In the genomic region with DNA sequence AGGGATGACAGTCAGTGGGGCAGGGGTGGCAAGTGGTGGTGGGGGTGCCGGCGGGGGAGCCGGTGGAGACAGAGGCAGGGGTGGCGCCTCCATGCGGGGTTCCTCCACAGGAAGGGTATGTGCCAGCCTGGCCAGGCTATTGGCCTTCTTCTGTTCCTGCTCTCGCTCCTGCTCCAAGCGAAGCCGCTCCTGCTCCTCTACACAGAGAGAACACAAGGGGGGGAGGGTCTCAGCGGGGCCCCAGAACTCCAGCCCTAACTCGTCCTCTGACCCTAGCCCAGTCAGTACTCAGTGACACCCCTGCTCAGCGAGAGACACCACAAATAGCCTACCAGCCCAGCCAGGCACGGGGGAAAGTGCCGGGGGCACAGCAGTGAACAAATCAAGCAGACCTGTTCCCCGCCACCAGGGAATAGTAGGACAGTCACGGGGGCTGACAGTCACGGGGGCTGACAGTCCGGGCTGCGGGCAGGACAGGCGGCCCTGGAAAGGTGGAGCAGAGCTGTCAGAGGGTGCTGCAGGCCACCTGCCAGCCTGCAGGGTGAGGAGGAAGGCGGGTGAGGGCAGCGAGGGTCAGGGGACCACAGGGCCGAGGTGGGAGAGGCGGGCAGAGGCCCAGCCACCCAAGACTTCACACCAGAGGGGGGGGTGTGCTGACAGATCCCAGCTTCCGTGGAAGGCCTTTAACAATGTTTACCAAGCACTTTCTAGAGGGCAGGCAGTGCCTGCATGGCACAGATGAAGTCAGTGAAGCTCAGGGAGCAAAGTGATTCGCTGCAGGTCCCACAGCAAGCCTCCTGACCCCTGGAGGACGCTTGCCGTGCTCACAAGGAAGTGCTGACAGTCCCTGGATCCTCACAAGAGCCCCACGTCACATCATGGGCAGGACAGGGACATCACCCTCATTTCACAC, we compare ENCODE assay signal across 1 cellular context.
TF ChIP-seq lines count a peak whose summit lies in the region.

No MANE protein-coding gene starts in this region.

TF ChIP-seq in SK-N-SH treated with all-trans-retinoic acid at 6 μM for 48 hours, 23 proteins besides CTCF, POLR2A, EP300 and RAD21:
- TF ChIP-seq, protein P1, sequence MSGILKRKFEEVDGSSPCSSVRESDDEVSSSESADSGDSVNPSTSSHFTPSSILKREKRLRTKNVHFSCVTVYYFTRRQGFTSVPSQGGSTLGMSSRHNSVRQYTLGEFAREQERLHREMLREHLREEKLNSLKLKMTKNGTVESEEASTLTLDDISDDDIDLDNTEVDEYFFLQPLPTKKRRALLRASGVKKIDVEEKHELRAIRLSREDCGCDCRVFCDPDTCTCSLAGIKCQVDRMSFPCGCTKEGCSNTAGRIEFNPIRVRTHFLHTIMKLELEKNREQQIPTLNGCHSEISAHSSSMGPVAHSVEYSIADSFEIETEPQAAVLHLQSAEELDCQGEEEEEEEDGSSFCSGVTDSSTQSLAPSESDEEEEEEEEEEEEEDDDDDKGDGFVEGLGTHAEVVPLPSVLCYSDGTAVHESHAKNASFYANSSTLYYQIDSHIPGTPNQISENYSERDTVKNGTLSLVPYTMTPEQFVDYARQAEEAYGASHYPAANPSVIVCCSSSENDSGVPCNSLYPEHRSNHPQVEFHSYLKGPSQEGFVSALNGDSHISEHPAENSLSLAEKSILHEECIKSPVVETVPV (CRISPR knock-in tag; IDR thresholded peaks at IDR 0.05) = no peak
- TF ChIP-seq ZNF8 (CRISPR knock-in tag; IDR thresholded peaks at IDR 0.05) = no peak
- TF ChIP-seq RARB (CRISPR knock-in tag; IDR thresholded peaks at IDR 0.05) = no peak
- TF ChIP-seq TOX (CRISPR knock-in tag; IDR thresholded peaks at IDR 0.05; ENCODE audit: borderline replicate concordance) = no peak
- TF ChIP-seq, protein P2, sequence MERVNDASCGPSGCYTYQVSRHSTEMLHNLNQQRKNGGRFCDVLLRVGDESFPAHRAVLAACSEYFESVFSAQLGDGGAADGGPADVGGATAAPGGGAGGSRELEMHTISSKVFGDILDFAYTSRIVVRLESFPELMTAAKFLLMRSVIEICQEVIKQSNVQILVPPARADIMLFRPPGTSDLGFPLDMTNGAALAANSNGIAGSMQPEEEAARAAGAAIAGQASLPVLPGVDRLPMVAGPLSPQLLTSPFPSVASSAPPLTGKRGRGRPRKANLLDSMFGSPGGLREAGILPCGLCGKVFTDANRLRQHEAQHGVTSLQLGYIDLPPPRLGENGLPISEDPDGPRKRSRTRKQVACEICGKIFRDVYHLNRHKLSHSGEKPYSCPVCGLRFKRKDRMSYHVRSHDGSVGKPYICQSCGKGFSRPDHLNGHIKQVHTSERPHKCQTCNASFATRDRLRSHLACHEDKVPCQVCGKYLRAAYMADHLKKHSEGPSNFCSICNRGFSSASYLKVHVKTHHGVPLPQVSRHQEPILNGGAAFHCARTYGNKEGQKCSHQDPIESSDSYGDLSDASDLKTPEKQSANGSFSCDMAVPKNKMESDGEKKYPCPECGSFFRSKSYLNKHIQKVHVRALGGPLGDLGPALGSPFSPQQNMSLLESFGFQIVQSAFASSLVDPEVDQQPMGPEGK (CRISPR knock-in tag; IDR thresholded peaks at IDR 0.05; ENCODE audit: borderline replicate concordance) = no peak
- TF ChIP-seq ARNTL (CRISPR knock-in tag; IDR thresholded peaks at IDR 0.05; ENCODE audit: borderline replicate concordance, low read depth) = no peak
- no peak for TF ChIP-seq ZFP3 (CRISPR knock-in tag; IDR thresholded peaks at IDR 0.05)
- TF ChIP-seq, protein P3, sequence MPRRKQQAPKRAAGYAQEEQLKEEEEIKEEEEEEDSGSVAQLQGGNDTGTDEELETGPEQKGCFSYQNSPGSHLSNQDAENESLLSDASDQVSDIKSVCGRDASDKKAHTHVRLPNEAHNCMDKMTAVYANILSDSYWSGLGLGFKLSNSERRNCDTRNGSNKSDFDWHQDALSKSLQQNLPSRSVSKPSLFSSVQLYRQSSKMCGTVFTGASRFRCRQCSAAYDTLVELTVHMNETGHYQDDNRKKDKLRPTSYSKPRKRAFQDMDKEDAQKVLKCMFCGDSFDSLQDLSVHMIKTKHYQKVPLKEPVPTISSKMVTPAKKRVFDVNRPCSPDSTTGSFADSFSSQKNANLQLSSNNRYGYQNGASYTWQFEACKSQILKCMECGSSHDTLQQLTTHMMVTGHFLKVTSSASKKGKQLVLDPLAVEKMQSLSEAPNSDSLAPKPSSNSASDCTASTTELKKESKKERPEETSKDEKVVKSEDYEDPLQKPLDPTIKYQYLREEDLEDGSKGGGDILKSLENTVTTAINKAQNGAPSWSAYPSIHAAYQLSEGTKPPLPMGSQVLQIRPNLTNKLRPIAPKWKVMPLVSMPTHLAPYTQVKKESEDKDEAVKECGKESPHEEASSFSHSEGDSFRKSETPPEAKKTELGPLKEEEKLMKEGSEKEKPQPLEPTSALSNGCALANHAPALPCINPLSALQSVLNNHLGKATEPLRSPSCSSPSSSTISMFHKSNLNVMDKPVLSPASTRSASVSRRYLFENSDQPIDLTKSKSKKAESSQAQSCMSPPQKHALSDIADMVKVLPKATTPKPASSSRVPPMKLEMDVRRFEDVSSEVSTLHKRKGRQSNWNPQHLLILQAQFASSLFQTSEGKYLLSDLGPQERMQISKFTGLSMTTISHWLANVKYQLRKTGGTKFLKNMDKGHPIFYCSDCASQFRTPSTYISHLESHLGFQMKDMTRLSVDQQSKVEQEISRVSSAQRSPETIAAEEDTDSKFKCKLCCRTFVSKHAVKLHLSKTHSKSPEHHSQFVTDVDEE (CRISPR knock-in tag; IDR thresholded peaks at IDR 0.05) = no peak
- TF ChIP-seq SNAI2 (CRISPR knock-in tag; IDR thresholded peaks at IDR 0.05) = no peak
- no peak for TF ChIP-seq ZNF565 (CRISPR knock-in tag; conservative IDR thresholded peaks at IDR 0.05; ENCODE audit: low read depth)
- TF ChIP-seq CSDC2 (CRISPR knock-in tag; IDR thresholded peaks at IDR 0.05) = no peak
- TF ChIP-seq ZNF70 (CRISPR knock-in tag; IDR thresholded peaks at IDR 0.05) = no peak
- no peak for TF ChIP-seq BACH2 (CRISPR knock-in tag; IDR thresholded peaks at IDR 0.05; ENCODE audit: borderline replicate concordance)
- TF ChIP-seq, protein P4, sequence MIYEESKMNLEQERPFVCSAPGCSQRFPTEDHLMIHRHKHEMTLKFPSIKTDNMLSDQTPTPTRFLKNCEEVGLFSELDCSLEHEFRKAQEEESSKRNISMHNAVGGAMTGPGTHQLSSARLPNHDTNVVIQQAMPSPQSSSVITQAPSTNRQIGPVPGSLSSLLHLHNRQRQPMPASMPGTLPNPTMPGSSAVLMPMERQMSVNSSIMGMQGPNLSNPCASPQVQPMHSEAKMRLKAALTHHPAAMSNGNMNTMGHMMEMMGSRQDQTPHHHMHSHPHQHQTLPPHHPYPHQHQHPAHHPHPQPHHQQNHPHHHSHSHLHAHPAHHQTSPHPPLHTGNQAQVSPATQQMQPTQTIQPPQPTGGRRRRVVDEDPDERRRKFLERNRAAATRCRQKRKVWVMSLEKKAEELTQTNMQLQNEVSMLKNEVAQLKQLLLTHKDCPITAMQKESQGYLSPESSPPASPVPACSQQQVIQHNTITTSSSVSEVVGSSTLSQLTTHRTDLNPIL (CRISPR knock-in tag; IDR thresholded peaks at IDR 0.05; ENCODE audit: low read depth) = no peak
- TF ChIP-seq ISL1 (CRISPR knock-in tag; IDR thresholded peaks at IDR 0.05) = no peak
- no peak for TF ChIP-seq TCF4 (CRISPR knock-in tag; IDR thresholded peaks at IDR 0.05; ENCODE audit: borderline replicate concordance)
